8 cellular contexts compared by ENCODE assay signal in genomic region chr17:56715613-56716357, GRCh38.
DNase-seq lines count a peak whose midpoint lies in the region; ATAC-seq and TF ChIP-seq lines count a peak whose summit lies in the region.

No MANE protein-coding gene starts in this region.

- no peak overlapping the region for H3K27ac Mint-ChIP-seq in WTC11

- H3K4me3 ChIP-seq in cardiac fibroblast (replicated peaks in 1 of 2; ENCODE audit: low read depth in 2 of 2, low read length in 2 of 2) (no peak overlapping the region), kidney epithelial cell (ENCODE audit: low read depth, low read length) (no peak overlapping the region)

- H3K27me3 ChIP-seq in kidney epithelial cell (ENCODE audit: control insufficient read depth, insufficient read depth, low read length), result no peaks in the 10 kb centered on the region

- peak; percentile 90 for DNase-seq in Ammon's horn (ENCODE audit: low spot score)
- peak; percentile 51 for DNase-seq in NCI-H226
- peak; percentile 87 for DNase-seq in WTC11 (ENCODE audit: low spot score)
- DNase-seq in cardiac fibroblast (ENCODE audit: low read depth in 2 of 2), result peak; percentile 84 to 88
- peak; percentile 38 for DNase-seq in kidney epithelial cell (ENCODE audit: low read depth)
- DNase-seq in stimulated activated CD4-positive, alpha-beta T cell treated with anti-CD3 and anti-CD28 coated beads, Interleukin-2, amount 100 ng/mL, for 4 hours (ENCODE audit: low read depth), result peak; percentile 64

- H3K36me3 ChIP-seq in kidney epithelial cell (ENCODE audit: control insufficient read depth, insufficient read depth, low read length), result no peaks in the 10 kb centered on the region

- POLR2A ChIA-PET in WTC11 (lab: Charles Lee), result interaction anchor here (0.6 to 1.1 kb wide), 2 partner anchors 123 kb away, joined by 3 to 4 read pairs; partner anchors contain the start of gene NOG

- peaks cover 28% of the 10 kb centered on the region for H3K4me1 Mint-ChIP-seq in WTC11

- H3K9me3 Mint-ChIP-seq in WTC11, result peaks cover 7% of the 10 kb centered on the region; the same call in 1 of the 2 replicates

- TF ChIP-seq CTCF in WTC11 (IDR thresholded peaks at IDR 0.05) (peak; percentile 88), cardiac fibroblast (IDR thresholded peaks at IDR 0.05; ENCODE audit: low read depth, low read length) (peak; percentile 76), kidney epithelial cell (IDR thresholded peaks at IDR 0.05; ENCODE audit: insufficient read depth, low read length, poor library complexity, severe bottlenecking) (peak; percentile 72)

- no peaks in the 10 kb centered on the region for H3K27me3 Mint-ChIP-seq in WTC11 (ENCODE audit: low read depth)

- ATAC-seq in GM19035 (IDR thresholded peaks at IDR 0.05; ENCODE audit: unreplicated experiment), result peak; percentile 88
- peak; percentile 94 for ATAC-seq in HG03196 (IDR thresholded peaks at IDR 0.05; ENCODE audit: unreplicated experiment)
- ATAC-seq in WTC11, result peak; percentile 92

- CTCF ChIA-PET in WTC11 (lab: Charles Lee), result interaction anchor here (0.5 to 2.1 kb wide), 69 partner anchors 8 to 940 kb away, joined by 3 to 57 read pairs (median 5); partner anchors contain the start of gene NOG

- H3K36me3 Mint-ChIP-seq in WTC11, result no peaks in the 10 kb centered on the region

- H3K4me3 Mint-ChIP-seq in WTC11, result no peak overlapping the region

TF ChIP-seq in WTC11, 78 proteins besides CTCF, POLR2A, EP300 and RAD21:
- TF ChIP-seq JUN (CRISPR knock-in tag; IDR thresholded peaks at IDR 0.05), result no peak
- TF ChIP-seq ZNF121 (CRISPR knock-in tag; IDR thresholded peaks at IDR 0.05), result peak; percentile 55

Comparison
In these comparisons a context has a peak if more than half of its experiments do, and no peak if none do; other contexts are left out.
1. DNase-seq: peak in every context shown above with its lines; median percentile 90 in Ammon's horn; 87 in WTC11; 86 in cardiac fibroblast; 64 in stimulated activated CD4-positive, alpha-beta T cell treated with anti-CD3 and anti-CD28 coated beads, Interleukin-2, amount 100 ng/mL, for 4 hours; 51 in NCI-H226; 38 in kidney epithelial cell.